Comparison of ENCODE assay signal across 2 cellular contexts in genomic region chr4:8147231-8147970, GRCh38.
TF ChIP-seq lines count a peak whose summit lies in the region.

No MANE protein-coding gene starts in this region.

TF ChIP-seq in IMR-90, 13 proteins besides CTCF, POLR2A, EP300 and RAD21:
- no peak for TF ChIP-seq MXI1 (IDR thresholded peaks at IDR 0.05; ENCODE audit: borderline replicate concordance, low read depth, low read length)
- no peak for TF ChIP-seq FOS (IDR thresholded peaks at IDR 0.05; ENCODE audit: low read depth, low read length)
- no peak for TF ChIP-seq CHD1 (IDR thresholded peaks at IDR 0.05; ENCODE audit: low read depth, low read length)
- no peak for TF ChIP-seq RFX5 (IDR thresholded peaks at IDR 0.05; ENCODE audit: low read depth, low read length)
- TF ChIP-seq, protein P1, sequence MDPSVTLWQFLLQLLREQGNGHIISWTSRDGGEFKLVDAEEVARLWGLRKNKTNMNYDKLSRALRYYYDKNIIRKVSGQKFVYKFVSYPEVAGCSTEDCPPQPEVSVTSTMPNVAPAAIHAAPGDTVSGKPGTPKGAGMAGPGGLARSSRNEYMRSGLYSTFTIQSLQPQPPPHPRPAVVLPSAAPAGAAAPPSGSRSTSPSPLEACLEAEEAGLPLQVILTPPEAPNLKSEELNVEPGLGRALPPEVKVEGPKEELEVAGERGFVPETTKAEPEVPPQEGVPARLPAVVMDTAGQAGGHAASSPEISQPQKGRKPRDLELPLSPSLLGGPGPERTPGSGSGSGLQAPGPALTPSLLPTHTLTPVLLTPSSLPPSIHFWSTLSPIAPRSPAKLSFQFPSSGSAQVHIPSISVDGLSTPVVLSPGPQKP (IDR thresholded peaks at IDR 0.05; ENCODE audit: borderline replicate concordance, low read depth, low read length) = no peak
- no peak for TF ChIP-seq USF2 (IDR thresholded peaks at IDR 0.05; ENCODE audit: low read depth, low read length)
- no peak for TF ChIP-seq NFE2L2 (IDR thresholded peaks at IDR 0.05; ENCODE audit: low read depth, low read length)
- TF ChIP-seq MAZ (IDR thresholded peaks at IDR 0.05; ENCODE audit: borderline replicate concordance, low read depth, low read length) = no peak
- TF ChIP-seq RCOR1 (IDR thresholded peaks at IDR 0.05; ENCODE audit: insufficient replicate concordance, low read length) = no peak
- TF ChIP-seq BHLHE40 (IDR thresholded peaks at IDR 0.05; ENCODE audit: low read depth, low read length) = no peak
TF ChIP-seq in IMR-90: peak in this region for 0.

TF ChIP-seq in H1, 55 proteins besides CTCF, POLR2A, EP300 and RAD21:
- TF ChIP-seq RNF2 (IDR thresholded peaks at IDR 0.05; ENCODE audit: borderline replicate concordance, low read depth, low read length, missing control alignments, poor library complexity, severe bottlenecking) (no peak), SP4 (IDR thresholded peaks at IDR 0.05; ENCODE audit: low read length) (no peak), SUZ12 (IDR thresholded peaks at IDR 0.05; ENCODE audit: low read length) (no peak), TBP (IDR thresholded peaks at IDR 0.05; ENCODE audit: low read depth, low read length) (no peak), YY1 (IDR thresholded peaks at IDR 0.05; ENCODE audit: low read depth, low read length) (no peak), POLR2AphosphoS5 (IDR thresholded peaks at IDR 0.05; ENCODE audit: low read depth, low read length) (no peak), TAF7 (optimal IDR thresholded peaks at IDR 0.05; ENCODE audit: borderline replicate concordance, low read depth, low read length) (no peak), GABPA (IDR thresholded peaks at IDR 0.05; ENCODE audit: borderline replicate concordance, insufficient read depth, low read length) (no peak), FOSL1 (IDR thresholded peaks at IDR 0.05; ENCODE audit: insufficient read depth, low read depth, low read length) (no peak), CBX5 (IDR thresholded peaks at IDR 0.05; ENCODE audit: low read depth, low read length) (no peak), ZNF274 (IDR thresholded peaks at IDR 0.05; ENCODE audit: borderline replicate concordance, extremely low read depth, low read length) (no peak), JUND (IDR thresholded peaks at IDR 0.05; ENCODE audit: low read length) (no peak), TCF12 (IDR thresholded peaks at IDR 0.05; ENCODE audit: low read depth, low read length) (no peak), HDAC6 (IDR thresholded peaks at IDR 0.05; ENCODE audit: low read depth, low read length) (no peak), BACH1 (IDR thresholded peaks at IDR 0.05; ENCODE audit: low read length) (no peak)
- TF ChIP-seq, protein P2, sequence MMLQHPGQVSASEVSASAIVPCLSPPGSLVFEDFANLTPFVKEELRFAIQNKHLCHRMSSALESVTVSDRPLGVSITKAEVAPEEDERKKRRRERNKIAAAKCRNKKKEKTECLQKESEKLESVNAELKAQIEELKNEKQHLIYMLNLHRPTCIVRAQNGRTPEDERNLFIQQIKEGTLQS (IDR thresholded peaks at IDR 0.05; ENCODE audit: insufficient read depth, low read depth, low read length) = no peak
TF ChIP-seq in H1: peak in this region for 0.
